20 cellular contexts compared by ENCODE assay signal in genomic region chr2:191001032-191001431, GRCh38. TPM values are rescaled to one million over a fixed set of nuclear protein-coding genes. Genes with fewer than 3 reads are reported as not detected.
DNase-seq lines count a peak whose midpoint lies in the region; ATAC-seq and TF ChIP-seq lines count a peak whose summit lies in the region.
"Had no signal": no experiment of that assay in that cellular context is flagged by ENCODE, and none has a peak within 500 bp of the region (broad histone marks: within the 10 kb centered on the region; RNA-seq: fewer than 3 reads in every experiment).

No MANE protein-coding gene starts in this region.

- ATAC-seq in activated naive CD4-positive, alpha-beta T cell treated with anti-CD3 and anti-CD28 coated beads, Interleukin-2, amount 50 U/mL, for 72 hours: no peak
- ATAC-seq in foreskin keratinocyte: peak; percentile 72
- ATAC-seq: sciatic nerve, SK-N-SH treated with all-trans-retinoic acid at 6 μM for 48 hours had no signal

- 43% methylated on average over 2 of the region's 2 CpGs for WGBS in suprapubic skin

- no peak overlapping the region for H3K4me3 Mint-ChIP-seq in activated naive CD4-positive, alpha-beta T cell treated with anti-CD3 and anti-CD28 coated beads, Interleukin-2, amount 50 U/mL, for 24 hours
- H3K4me3 Mint-ChIP-seq: H9, IgD-negative memory B cell had no signal

- no peak for DNase-seq in activated naive CD4-positive, alpha-beta T cell treated with Interleukin-2 at 50 U/mL for 16 hours
- DNase-seq in activated naive CD4-positive, alpha-beta T cell treated with anti-CD3 and anti-CD28 coated beads, Interleukin-2, amount 50 U/mL, for 72 hours (ENCODE audit: low spot score in 2 of 2): no peak
- DNase-seq in foreskin keratinocyte: peak; percentile 75 to 89
- no peak for DNase-seq in suprapubic skin (ENCODE audit: low spot score in 2 of 2)
- DNase-seq in DMS53 (lab: John Stamatoyannopoulos, UW): no peak
- DNase-seq in stimulated activated naive CD4-positive, alpha-beta T cell (lab: John Stamatoyannopoulos, UW): no peak
- no peak for DNase-seq in mesenteric fat pad (ENCODE audit: low spot score)
- DNase-seq: activated CD4-positive, alpha-beta T cell treated with anti-CD3 and anti-CD28 coated beads, Interleukin-2, amount 50 U/mL, for 48 hours; activated effector memory CD4-positive, alpha-beta T cell treated with Interleukin-2 at 50 U/mL for 16 hours; cortex of kidney; H9; left ventricle myocardium inferior; NCI-H187; occipital lobe; Peyer's patch; uterus had no signal

- no peaks in the 10 kb centered on the region for H3K9me3 ChIP-seq in suprapubic skin
- H3K9me3 ChIP-seq: left ventricle myocardium inferior, Peyer's patch, uterus had no signal

- H3K4me1 Mint-ChIP-seq in activated naive CD4-positive, alpha-beta T cell treated with anti-CD3 and anti-CD28 coated beads, Interleukin-2, amount 50 U/mL, for 24 hours: peaks cover 73% of the 10 kb centered on the region
- H3K4me1 Mint-ChIP-seq: H9 had no signal

- peaks cover 58% of the 10 kb centered on the region for H3K36me3 Mint-ChIP-seq in activated naive CD4-positive, alpha-beta T cell treated with anti-CD3 and anti-CD28 coated beads, Interleukin-2, amount 50 U/mL, for 24 hours
- H3K36me3 Mint-ChIP-seq in activated naive CD4-positive, alpha-beta T cell treated with anti-CD3 and anti-CD28 coated beads, Interleukin-2, amount 50 U/mL, for 72 hours: peaks cover 71 to 96% of the 10 kb centered on the region in 2 donors

- no peaks in the 10 kb centered on the region for H3K27me3 ChIP-seq in foreskin keratinocyte
- H3K27me3 ChIP-seq in suprapubic skin: no peaks in the 10 kb centered on the region
- H3K27me3 ChIP-seq: Peyer's patch, uterus had no signal

- H3K4me3 ChIP-seq in suprapubic skin: no peak overlapping the region
- H3K4me3 ChIP-seq: left ventricle myocardium inferior, Peyer's patch, uterus had no signal

- peaks cover 89% of the 10 kb centered on the region for H3K36me3 ChIP-seq in suprapubic skin
- H3K36me3 ChIP-seq: uterus had no signal

- H3K9me3 Mint-ChIP-seq in activated naive CD4-positive, alpha-beta T cell treated with anti-CD3 and anti-CD28 coated beads, Interleukin-2, amount 50 U/mL, for 24 hours: peaks cover 6% of the 10 kb centered on the region
- peaks cover 9 to 15% of the 10 kb centered on the region in 2 donors for H3K9me3 Mint-ChIP-seq in activated naive CD4-positive, alpha-beta T cell treated with anti-CD3 and anti-CD28 coated beads, Interleukin-2, amount 50 U/mL, for 72 hours
- H3K9me3 Mint-ChIP-seq: H9, IgD-negative memory B cell had no signal

- no peak for TF ChIP-seq EP300 in suprapubic skin (IDR thresholded peaks at IDR 0.05)

- H3K4me1 ChIP-seq in foreskin keratinocyte (peaks cover 12% of the 10 kb centered on the region), suprapubic skin (peaks cover 16% of the 10 kb centered on the region)
- H3K4me1 ChIP-seq: left ventricle myocardium inferior, Peyer's patch, uterus had no signal

- H3K27me3 Mint-ChIP-seq in activated naive CD4-positive, alpha-beta T cell treated with anti-CD3 and anti-CD28 coated beads, Interleukin-2, amount 50 U/mL, for 24 hours: no peaks in the 10 kb centered on the region
- H3K27me3 Mint-ChIP-seq: IgD-negative memory B cell had no signal

- H3K27ac Mint-ChIP-seq in activated naive CD4-positive, alpha-beta T cell treated with anti-CD3 and anti-CD28 coated beads, Interleukin-2, amount 50 U/mL, for 24 hours: peak overlapping the region; percentile 53
- H3K27ac Mint-ChIP-seq in activated naive CD4-positive, alpha-beta T cell treated with anti-CD3 and anti-CD28 coated beads, Interleukin-2, amount 50 U/mL, for 72 hours: peak overlapping the region; percentile 55 to 81
- H3K27ac Mint-ChIP-seq: H9 had no signal

- H3K27ac ChIP-seq in foreskin keratinocyte (peak overlapping the region; percentile 62), suprapubic skin (peak overlapping the region; percentile 39)
- H3K27ac ChIP-seq: left ventricle myocardium inferior, Peyer's patch, uterus had no signal

- no peak for TF ChIP-seq POLR2A in suprapubic skin (IDR thresholded peaks at IDR 0.05)

- TF ChIP-seq CTCF in foreskin keratinocyte (conservative IDR thresholded peaks at IDR 0.05) (no peak), suprapubic skin (IDR thresholded peaks at IDR 0.05) (no peak)

RNA-seq across cellular contexts. Expression of gene STAT1, which starts 12.9 kb away (rescaled TPM):
- 100 to 1,000 TPM; 230 to 510 TPM for total RNA-seq in activated naive CD4-positive, alpha-beta T cell treated with anti-CD3 and anti-CD28 coated beads, Interleukin-2, amount 50 U/mL, for 72 hours
- total RNA-seq in foreskin keratinocyte (143 and 168 TPM in 2 replicates), suprapubic skin (10 to 100 TPM; 33.5 to 60.7 (median 37.6) TPM), mesenteric fat pad (186 TPM)
- polyA plus RNA-seq in foreskin keratinocyte: 57.7 and 61.1 TPM in 2 replicates

Comparison
In these comparisons a context has a peak if more than half of its experiments do, and no peak if none do; other contexts are left out.
1. DNase-seq: peak in foreskin keratinocyte (2 of 2); none in activated naive CD4-positive, alpha-beta T cell treated with Interleukin-2 at 50 U/mL for 16 hours (single experiment), activated naive CD4-positive, alpha-beta T cell treated with anti-CD3 and anti-CD28 coated beads, Interleukin-2, amount 50 U/mL, for 72 hours (0 of 2), suprapubic skin (0 of 2), DMS53 (single experiment), stimulated activated naive CD4-positive, alpha-beta T cell (0 of 6) and mesenteric fat pad (single experiment).